22 cellular contexts compared by ENCODE assay signal in genomic region chr11:76772783-76773106, GRCh38. TPM values are rescaled to one million over a fixed set of nuclear protein-coding genes. Genes with fewer than 3 reads are reported as not detected.
DNase-seq lines count a peak whose midpoint lies in the region; ATAC-seq, FAIRE-seq and TF ChIP-seq lines count a peak whose summit lies in the region.
"Had no signal": no experiment of that assay in that cellular context is flagged by ENCODE, and none has a peak within 500 bp of the region (broad histone marks: within the 10 kb centered on the region; RNA-seq: fewer than 3 reads in every experiment).

No MANE protein-coding gene starts in this region.

- H3K27me3 ChIP-seq in right atrium auricular region (no peaks in the 10 kb centered on the region), skeletal muscle tissue (ENCODE audit: control insufficient read depth in 3 of 3, insufficient read depth in 3 of 3, low read length in 3 of 3) (no peaks in the 10 kb centered on the region)
- H3K27me3 ChIP-seq: dorsolateral prefrontal cortex had no signal

- peaks cover 11% of the 10 kb centered on the region for H3K27me3 Mint-ChIP-seq in activated T-helper 17 cell treated with anti-CD3 and anti-CD28 coated beads, Interleukin-2, amount 50 U/mL, for 72 hours

- intact Hi-C loops in left ventricle myocardium superior (cut with micrococcal nuclease): no loop called here
- intact Hi-C loops in kidney (cut with DNase I): no loop called here

- H3K9me3 Mint-ChIP-seq in activated T-helper 17 cell treated with anti-CD3 and anti-CD28 coated beads, Interleukin-2, amount 50 U/mL, for 72 hours: peaks cover 10% of the 10 kb centered on the region

- FAIRE-seq in kidney (lab: Jason Lieb, UNC): no peak

- H3K27ac ChIP-seq in right atrium auricular region: peak overlapping the region; percentile 45 to 61
- H3K27ac ChIP-seq in kidney (ENCODE audit: low read depth in 2 of 2, low read length in 2 of 2): peak overlapping the region; percentile 79 to 80
- no peak overlapping the region for H3K27ac ChIP-seq in skeletal muscle tissue (ENCODE audit: low read depth, low read length)
- H3K27ac ChIP-seq: dorsolateral prefrontal cortex, GM23248 had no signal

- DNase-seq in right atrium auricular region (ENCODE audit: low spot score): no peak
- no peak for DNase-seq in left ventricle myocardium superior
- DNase-seq in kidney: no peak
- DNase-seq in UCSD-AML1 (lab: John Stamatoyannopoulos, UW; ENCODE audit: unreplicated experiment): no peak
- DNase-seq: ACHN; activated CD4-positive, CD25-positive, alpha-beta regulatory T cell treated with anti-CD3 and anti-CD28 coated beads, Interleukin-2, amount 50 U/mL, for 72 hours; CD4-positive, CD25-positive, alpha-beta regulatory T cell; DMS53; dorsolateral prefrontal cortex; GM23248; immature natural killer cell; NCI-H146; NCI-H774; nephron progenitor cell; OCI-M1; stimulated activated CD4-positive, alpha-beta T cell treated with anti-CD3 and anti-CD28 coated beads, Interleukin-1b, Interleukin-23, amount 100 ng/mL, for 48 hours; stimulated activated naive CD8-positive, alpha-beta T cell treated with anti-CD3 and anti-CD28 coated beads, Interleukin-15, amount 100 ng/mL, for 72 hours had no signal

- peaks cover 0 to 70% of the 10 kb centered on the region in 2 donors for H3K4me1 ChIP-seq in right atrium auricular region
- H3K4me1 ChIP-seq in kidney (ENCODE audit: control insufficient read depth in 1 of 2, insufficient read depth in 1 of 2, low read depth in 1 of 2, low read length in 2 of 2): peaks cover 44 to 46% of the 10 kb centered on the region in 2 donors
- peaks cover 42 to 51% (median 45%) of the 10 kb centered on the region in 3 donors for H3K4me1 ChIP-seq in skeletal muscle tissue (ENCODE audit: control insufficient read depth in 3 of 3, insufficient read depth in 3 of 3, low read length in 3 of 3)

- ATAC-seq in left ventricle myocardium superior (no peak), HG03280 (IDR thresholded peaks at IDR 0.05; ENCODE audit: unreplicated experiment) (no peak), esophagus mucosa (no peak)
- no peak for ATAC-seq in activated T-helper 17 cell treated with anti-CD3 and anti-CD28 coated beads, Interleukin-2, amount 50 U/mL, for 72 hours (replicated peaks)
- ATAC-seq: stimulated activated naive CD8-positive, alpha-beta T cell treated with anti-CD3 and anti-CD28 coated beads, Interleukin-15, amount 100 ng/mL, for 72 hours had no signal

- no peak overlapping the region for H3K9ac ChIP-seq in kidney (ENCODE audit: low read length in 2 of 2)
- no peak overlapping the region for H3K9ac ChIP-seq in skeletal muscle tissue (ENCODE audit: low read depth in 1 of 3, low read length in 3 of 3)
- H3K9ac ChIP-seq: GM23248 had no signal

- no peak overlapping the region for H3K4me3 ChIP-seq in right atrium auricular region
- H3K4me3 ChIP-seq in kidney (ENCODE audit: low read length in 2 of 2): no peak overlapping the region
- H3K4me3 ChIP-seq in skeletal muscle tissue (ENCODE audit: low read length in 3 of 3): peak overlapping the region in 2 of 3 donors; percentile 17 to 39
- H3K4me3 ChIP-seq: dorsolateral prefrontal cortex, GM23248 had no signal

- H3K9me3 ChIP-seq in right atrium auricular region: peaks cover 0 to 19% of the 10 kb centered on the region in 2 donors
- peaks cover 0 to 7% of the 10 kb centered on the region in 2 donors for H3K9me3 ChIP-seq in kidney (ENCODE audit: control insufficient read depth in 1 of 2, low read length in 2 of 2)
- peaks cover 0 to 5% (median 0%) of the 10 kb centered on the region in 3 donors for H3K9me3 ChIP-seq in skeletal muscle tissue (ENCODE audit: control insufficient read depth in 3 of 3, low read length in 3 of 3)

- H3K4me1 Mint-ChIP-seq in activated T-helper 17 cell treated with anti-CD3 and anti-CD28 coated beads, Interleukin-2, amount 50 U/mL, for 72 hours: peaks cover 11% of the 10 kb centered on the region

- no peak overlapping the region for H3K4me3 Mint-ChIP-seq in activated T-helper 17 cell treated with anti-CD3 and anti-CD28 coated beads, Interleukin-2, amount 50 U/mL, for 72 hours
- H3K4me3 Mint-ChIP-seq: CD4-positive, CD25-positive, alpha-beta regulatory T cell; immature natural killer cell; nephron progenitor cell; stimulated activated naive CD8-positive, alpha-beta T cell treated with anti-CD3 and anti-CD28 coated beads, Interleukin-15, amount 100 ng/mL, for 72 hours; T-helper 2 cell treated with Interferon-gamma antibody and Interleukin-4, amounts not matched to agents 5 μg/mL and 100 μg/mL, for 36 hours had no signal

- no peak overlapping the region for H3K27ac Mint-ChIP-seq in activated T-helper 17 cell treated with anti-CD3 and anti-CD28 coated beads, Interleukin-2, amount 50 U/mL, for 72 hours
- H3K27ac Mint-ChIP-seq: immature natural killer cell; stimulated activated naive CD8-positive, alpha-beta T cell treated with anti-CD3 and anti-CD28 coated beads, Interleukin-15, amount 100 ng/mL, for 72 hours; T-helper 2 cell treated with Interferon-gamma antibody and Interleukin-4, amounts not matched to agents 5 μg/mL and 100 μg/mL, for 36 hours had no signal

- peaks cover 11% of the 10 kb centered on the region for H3K36me3 Mint-ChIP-seq in activated T-helper 17 cell treated with anti-CD3 and anti-CD28 coated beads, Interleukin-2, amount 50 U/mL, for 72 hours (ENCODE audit: low read depth)

- TF ChIP-seq CTCF in right atrium auricular region (IDR thresholded peaks at IDR 0.05): no peak
- TF ChIP-seq CTCF in kidney (IDR thresholded peaks at IDR 0.05; ENCODE audit: borderline replicate concordance, extremely low read depth, insufficient read depth): no peak

- H3K36me3 ChIP-seq in right atrium auricular region: no peaks in the 10 kb centered on the region
- H3K36me3 ChIP-seq in kidney (ENCODE audit: control insufficient read depth in 1 of 2, insufficient read depth in 2 of 2, low read length in 2 of 2): no peaks in the 10 kb centered on the region
- H3K36me3 ChIP-seq in skeletal muscle tissue (ENCODE audit: control insufficient read depth in 3 of 3, insufficient read depth in 3 of 3, low read length in 3 of 3): no peaks in the 10 kb centered on the region

RNA-seq across cellular contexts. Expression of gene TSKU, which starts 10.4 kb away (rescaled TPM):
- total RNA-seq in right atrium auricular region (10 to 100 TPM; 18.7 to 46.6 TPM), left ventricle myocardium superior (11.1 TPM), kidney (27.3 TPM), skeletal muscle tissue (6.8 TPM), esophagus mucosa (50.7 TPM)
- polyA plus RNA-seq in kidney (ENCODE audit: insufficient read depth, low read depth, low replicate concordance): 41.0 TPM
- 10 to 100 TPM in 1 of 2 donors, 1 to 10 TPM in 1; 3.2 to 45.6 TPM for total RNA-seq in activated T-helper 17 cell treated with anti-CD3 and anti-CD28 coated beads, Interleukin-2, amount 50 U/mL, for 72 hours
- total RNA-seq: CD4-positive, CD25-positive, alpha-beta regulatory T cell had no signal
- polyA plus RNA-seq: CD4-positive, CD25-positive, alpha-beta regulatory T cell; immature natural killer cell had no signal

Comparison
In these comparisons a context has a peak if more than half of its experiments do, and no peak if none do; other contexts are left out.
1. H3K4me3 ChIP-seq: peak in skeletal muscle tissue (2 of 3); none in right atrium auricular region (0 of 2) and kidney (0 of 2).